ENCODE assay signal across 9 cellular contexts in genomic region chr5:141492168-141492885, GRCh38. TPM values are rescaled to one million over a fixed set of nuclear protein-coding genes. Genes with fewer than 3 reads are reported as not detected.
DNase-seq lines count a peak whose midpoint lies in the region; ATAC-seq and TF ChIP-seq lines count a peak whose summit lies in the region.
"Had no signal": no experiment of that assay in that cellular context is flagged by ENCODE, and none has a peak within 500 bp of the region (broad histone marks: within the 10 kb centered on the region; RNA-seq: fewer than 3 reads in every experiment).

No MANE protein-coding gene starts in this region.

- H3K4me1 Mint-ChIP-seq in activated T-cell treated with anti-CD3 and anti-CD28 coated beads, Interleukin-2, amount 50 U/mL, for 24 hours (ENCODE audit: low read depth), result peaks cover 15% of the 10 kb centered on the region
- peaks cover 41% of the 10 kb centered on the region for H3K4me1 Mint-ChIP-seq in endothelial cell (ENCODE audit: unreplicated experiment)

- TF ChIP-seq EP300 in ovary (IDR thresholded peaks at IDR 0.05), result no peak

- TF ChIP-seq POLR2A in ovary (IDR thresholded peaks at IDR 0.05), result no peak

- no peaks in the 10 kb centered on the region for H3K9me3 ChIP-seq in ovary
- H3K9me3 ChIP-seq: psoas muscle had no signal

- peaks cover 95% of the 10 kb centered on the region for H3K27me3 Mint-ChIP-seq in activated T-cell treated with anti-CD3 and anti-CD28 coated beads, Interleukin-2, amount 50 U/mL, for 24 hours
- peaks cover 17% of the 10 kb centered on the region for H3K27me3 Mint-ChIP-seq in endothelial cell (ENCODE audit: unreplicated experiment)

- H3K27me3 ChIP-seq in ovary, result no peaks in the 10 kb centered on the region

- TF ChIP-seq CTCF in endothelial cell (IDR thresholded peaks at IDR 0.05; ENCODE audit: unreplicated experiment) (no peak), ovary (IDR thresholded peaks at IDR 0.05) (no peak)

- no peaks in the 10 kb centered on the region for H3K36me3 ChIP-seq in ovary

- H3K4me3 ChIP-seq in ovary, result no peak overlapping the region
- H3K4me3 ChIP-seq: psoas muscle had no signal

- no peak for DNase-seq in activated T-cell treated with anti-CD3 and anti-CD28 coated beads, Interleukin-2, amount 50 U/mL, for 24 hours
- no peak for DNase-seq in activated T-cell treated with anti-CD3 and anti-CD28 coated beads, Interleukin-2, amount 50 U/mL, for 1 hour
- DNase-seq in endothelial cell (ENCODE audit: low spot score) (no peak), substantia nigra (lab: John Stamatoyannopoulos, UW) (peak in 1 of 49 donors; percentile 34), SW 1271 (lab: John Stamatoyannopoulos, UW) (no peak), ovary (no peak), NCI-H526 (lab: John Stamatoyannopoulos, UW) (no peak)
- DNase-seq: psoas muscle had no signal

- 82 to 86% (median 86%) methylated on average over 63 to 68 of the region's 68 CpGs for WGBS in ovary, 3 donors

- no peaks in the 10 kb centered on the region for H3K36me3 Mint-ChIP-seq in activated T-cell treated with anti-CD3 and anti-CD28 coated beads, Interleukin-2, amount 50 U/mL, for 24 hours (ENCODE audit: low read depth)
- peaks cover 44% of the 10 kb centered on the region for H3K36me3 Mint-ChIP-seq in endothelial cell (ENCODE audit: low read depth, unreplicated experiment)

- intact Hi-C loops in ovary (cut with DNase I), result no loop called here

- peak overlapping the region; percentile 67 for H3K4me3 Mint-ChIP-seq in activated T-cell treated with anti-CD3 and anti-CD28 coated beads, Interleukin-2, amount 50 U/mL, for 24 hours
- peak overlapping the region; percentile 67 for H3K4me3 Mint-ChIP-seq in endothelial cell (ENCODE audit: unreplicated experiment)

- no peaks in the 10 kb centered on the region for H3K9me3 Mint-ChIP-seq in activated T-cell treated with anti-CD3 and anti-CD28 coated beads, Interleukin-2, amount 50 U/mL, for 24 hours
- H3K9me3 Mint-ChIP-seq in endothelial cell (ENCODE audit: unreplicated experiment), result no peaks in the 10 kb centered on the region

- peaks cover 4% of the 10 kb centered on the region for H3K4me1 ChIP-seq in ovary (ENCODE audit: insufficient read depth)
- H3K4me1 ChIP-seq: psoas muscle had no signal

- H3K27ac ChIP-seq in substantia nigra (ENCODE audit: low read depth, low read length, poor library complexity, severe bottlenecking) (peak overlapping the region; percentile 33), ovary (no peak overlapping the region)
- H3K27ac ChIP-seq: psoas muscle had no signal

- no peak overlapping the region for H3K27ac Mint-ChIP-seq in activated T-cell treated with anti-CD3 and anti-CD28 coated beads, Interleukin-2, amount 50 U/mL, for 24 hours
- no peak overlapping the region for H3K27ac Mint-ChIP-seq in endothelial cell (ENCODE audit: unreplicated experiment)

- ATAC-seq in HG03521 (IDR thresholded peaks at IDR 0.05; ENCODE audit: unreplicated experiment), result peak; percentile 41

RNA-seq across cellular contexts. Expression of gene PCDHGC5, which starts 3.4 kb away (rescaled TPM):
- total RNA-seq in endothelial cell (ENCODE audit: unreplicated experiment) (2.9 TPM), ovary (1 to 10 TPM; 1.4 to 3.5 (median 2.0) TPM)
- polyA plus RNA-seq in ovary, result under 1 TPM; 0.19 to 0.48 TPM

RNA-seq across cellular contexts. Expression of gene PCDHGC4, which starts 7.5 kb away (rescaled TPM):
- 3.5 TPM for total RNA-seq in endothelial cell (ENCODE audit: unreplicated experiment)
- 1 to 10 TPM; 1.0 to 4.5 (median 2.4) TPM for total RNA-seq in ovary
- under 1 TPM; 0.22 to 0.32 TPM for polyA plus RNA-seq in ovary

RNA-seq across cellular contexts. Expression of gene PCDHGC3, which starts 16.6 kb away (rescaled TPM):
- total RNA-seq in endothelial cell (ENCODE audit: unreplicated experiment) (68.2 TPM), ovary (10 to 100 TPM; 19.6 to 85.3 (median 67.7) TPM)
- polyA plus RNA-seq in ovary, result 10 to 100 TPM; 63.1 to 92.9 TPM
